ENCODE assay signal across 8 cellular contexts in the genomic region with DNA sequence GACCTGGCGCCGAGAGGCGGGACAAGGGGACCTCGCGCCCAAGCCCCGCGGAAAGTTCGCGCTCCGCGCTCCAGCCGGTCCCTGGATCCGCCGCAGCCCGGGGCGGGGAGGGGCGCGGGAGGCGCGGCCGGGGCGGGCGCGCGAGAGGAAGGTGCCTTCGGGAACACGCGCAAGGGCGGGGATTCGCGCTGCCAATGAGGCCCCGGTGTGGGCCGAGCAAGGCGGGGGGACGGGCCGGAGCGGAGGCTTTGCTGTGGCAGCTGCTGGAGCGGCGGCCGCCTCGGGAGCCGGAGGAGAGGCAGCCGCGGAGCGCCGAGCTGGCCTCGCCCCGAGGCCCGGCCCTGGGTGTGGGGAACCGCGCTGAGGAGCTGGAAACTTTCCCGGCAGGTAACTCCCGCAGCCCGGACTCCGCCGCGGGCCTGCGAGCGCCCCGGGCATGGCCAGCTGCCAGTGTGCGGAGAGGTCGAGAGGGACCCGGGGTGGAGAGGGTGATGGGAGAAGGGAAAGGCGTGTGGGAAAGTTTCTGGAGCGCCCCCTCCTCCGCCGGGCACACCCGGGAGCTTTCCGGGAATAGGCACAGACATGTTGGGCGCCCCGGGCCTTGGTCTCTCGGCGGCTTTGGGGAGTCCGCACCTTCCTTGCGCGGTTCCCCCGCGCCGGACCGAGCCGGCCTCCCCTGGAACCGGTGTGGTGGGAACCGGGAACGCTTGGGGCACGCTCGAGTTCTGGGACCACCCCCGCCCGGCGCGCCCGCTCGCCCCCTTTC.
DNase-seq lines count a peak whose midpoint lies in the region; ATAC-seq and TF ChIP-seq lines count a peak whose summit lies in the region.

A gene (plus strand): TSS at position 245 of the 766 bp plus-strand sequence. CDS start 97,271 bp downstream, outside the sequence.

- no peaks in the 10 kb centered on the region for H3K27me3 ChIP-seq in layer of hippocampus (ENCODE audit: control insufficient read depth, insufficient read depth, low read length)

- peak within 1 kb of the TSS; percentile 89 to 93 for H3K27ac ChIP-seq in coronary artery
- peak within 1 kb of the TSS; percentile 94 for H3K27ac ChIP-seq in layer of hippocampus (ENCODE audit: low read depth, low read length)

- TF ChIP-seq POLR2A in GM18951 (IDR thresholded peaks at IDR 0.05; ENCODE audit: extremely low read depth, insufficient read depth, insufficient read length) = peak; percentile 29

- TF ChIP-seq CTCF in AG09319 (IDR thresholded peaks at IDR 0.05; ENCODE audit: low read depth, low read length) = no peak
- no peak for TF ChIP-seq CTCF in coronary artery (IDR thresholded peaks at IDR 0.05)

- peak within 1 kb of the TSS; percentile 85 for H3K4me3 ChIP-seq in coronary artery

- peak; percentile 98 for ATAC-seq in HG03108 (IDR thresholded peaks at IDR 0.05; ENCODE audit: unreplicated experiment)

- DNase-seq in AG09319 (ENCODE audit: extremely low read depth, low read depth) (peak; percentile 82), NCI-H2227 (lab: John Stamatoyannopoulos, UW; ENCODE audit: unreplicated experiment) (peak; percentile 97), coronary artery (ENCODE audit: low spot score) (peak; percentile 96)
- DNase-seq in activated CD4-positive, CD25-positive, alpha-beta regulatory T cell treated with anti-CD3 and anti-CD28 coated beads, Interleukin-2, amount 50 U/mL, for 72 hours = peak; percentile 36
- DNase-seq in stimulated activated CD4-positive, alpha-beta T cell treated with anti-CD3 and anti-CD28 coated beads, Interleukin-15, amount 100 ng/mL, for 48 hours (ENCODE audit: low read depth in 2 of 2) = peak; percentile 52 to 58

- in situ Hi-C loops in GM18951 (cut with MboI; ENCODE audit: low sequenced_read_pairs, unreplicated experiment) = no loop called here

Comparison
In these comparisons a context has a peak if more than half of its experiments do, and no peak if none do; other contexts are left out.
1. Peak in every context shown above with its lines: DNase-seq, ATAC-seq, H3K4me3 ChIP-seq and H3K27ac ChIP-seq.
2. DNase-seq: peak in every context shown above with its lines; median percentile 97 in NCI-H2227; 96 in coronary artery; 82 in AG09319; 55 in stimulated activated CD4-positive, alpha-beta T cell treated with anti-CD3 and anti-CD28 coated beads, Interleukin-15, amount 100 ng/mL, for 48 hours; 36 in activated CD4-positive, CD25-positive, alpha-beta regulatory T cell treated with anti-CD3 and anti-CD28 coated beads, Interleukin-2, amount 50 U/mL, for 72 hours.